1 cellular context compared by ENCODE assay signal in genomic region chr5:155729684-155730059, GRCh38.
TF ChIP-seq lines count a peak whose summit lies in the region.

No MANE protein-coding gene starts in this region.

TF ChIP-seq in HepG2, 621 proteins besides CTCF, POLR2A, EP300 and RAD21 (continued from another document):
- TF ChIP-seq ZBTB10 (CRISPR knock-in tag; IDR thresholded peaks at IDR 0.05; ENCODE audit: borderline replicate concordance) (no peak), ZNF704 (CRISPR knock-in tag; IDR thresholded peaks at IDR 0.05; ENCODE audit: borderline replicate concordance) (no peak), DMAP1 (CRISPR knock-in tag; IDR thresholded peaks at IDR 0.05) (no peak), HOXA7 (CRISPR knock-in tag; IDR thresholded peaks at IDR 0.05) (no peak)
